8 cellular contexts compared by ENCODE assay signal in genomic region chr19:48351341-48351752, GRCh38.
A peak's percentile ranks its signal among the peaks of the same experiment; 100 is the strongest.
DNase-seq lines count a peak whose midpoint lies in the region; ATAC-seq and TF ChIP-seq lines count a peak whose summit lies in the region.

No MANE protein-coding gene starts in this region.

- DNase-seq in EH (ENCODE audit: low read depth) (peak; percentile 60), LNCaP clone FGC (ENCODE audit: low read depth) (no peak), T-helper 2 cell (peak; percentile 36 to 82 (median 68)), amniotic stem cell (lab: John Stamatoyannopoulos, UW) (peak; percentile 8), hypothalamus (lab: John Stamatoyannopoulos, UW) (peak in 37 of 51 donors; percentile 2 to 67 (median 25))
- DNase-seq in stimulated activated CD4-positive, alpha-beta T cell treated with anti-CD3 and anti-CD28 coated beads, Interleukin-15, amount 100 ng/mL, for 48 hours (ENCODE audit: low read depth in 2 of 2), result peak; percentile 71 to 80

- H3K4me3 ChIP-seq in LNCaP clone FGC (ENCODE audit: low read depth, low read length), result no peak overlapping the region

- ATAC-seq in GM18907 (IDR thresholded peaks at IDR 0.05; ENCODE audit: unreplicated experiment) (no peak), GM19351 (IDR thresholded peaks at IDR 0.05; ENCODE audit: unreplicated experiment) (no peak)

- peak; percentile 52 for TF ChIP-seq CTCF in LNCaP clone FGC (IDR thresholded peaks at IDR 0.05; ENCODE audit: control insufficient read depth, extremely low read depth, insufficient read depth)
